Comparison of ENCODE assay signal across 13 cellular contexts in genomic region chr2:237818066-237818473, GRCh38. TPM values are rescaled to one million over a fixed set of nuclear protein-coding genes. Genes with fewer than 3 reads are reported as not detected.
DNase-seq lines count a peak whose midpoint lies in the region; ATAC-seq and TF ChIP-seq lines count a peak whose summit lies in the region.
"Had no signal": no experiment of that assay in that cellular context is flagged by ENCODE, and none has a peak within 500 bp of the region (broad histone marks: within the 10 kb centered on the region; RNA-seq: fewer than 3 reads in every experiment).

No MANE protein-coding gene starts in this region.

- no peak for TF ChIP-seq CTCF in choroid plexus epithelial cell (conservative IDR thresholded peaks at IDR 0.05; ENCODE audit: low read depth, low read length)

- peaks cover 0 to 4% (median 0%) of the 10 kb centered on the region in 5 donors for H3K27me3 Mint-ChIP-seq in naive thymus-derived CD4-positive, alpha-beta T cell
- H3K27me3 Mint-ChIP-seq: activated CD4-positive, alpha-beta memory T cell treated with anti-CD3 and anti-CD28 coated beads, Interleukin-2, amount 10 ng/mL, durations not matched to agents 7 days and 5 days had no signal

- no peak overlapping the region for H3K27ac ChIP-seq in naive thymus-derived CD4-positive, alpha-beta T cell (ENCODE audit: low read depth, low read length)

- POLR2A ChIA-PET in naive thymus-derived CD4-positive, alpha-beta T cell (lab: Charles Lee), result no interaction called here

- no peak overlapping the region for H3K4me3 ChIP-seq in choroid plexus epithelial cell (ENCODE audit: low read depth, low read length)
- H3K4me3 ChIP-seq in naive thymus-derived CD4-positive, alpha-beta T cell (ENCODE audit: low read length), result no peak overlapping the region

- H3K4me1 ChIP-seq in naive thymus-derived CD4-positive, alpha-beta T cell (ENCODE audit: control insufficient read depth in 2 of 2, insufficient read depth in 2 of 2, low read length in 2 of 2), result no peaks in the 10 kb centered on the region

- intact Hi-C loops in naive thymus-derived CD4-positive, alpha-beta T cell (cut with micrococcal nuclease), result no loop called here

- no peak overlapping the region for H3K4me3 Mint-ChIP-seq in naive thymus-derived CD4-positive, alpha-beta T cell
- H3K4me3 Mint-ChIP-seq: activated CD4-positive, alpha-beta memory T cell treated with anti-CD3 and anti-CD28 coated beads, Interleukin-2, amount 10 ng/mL, durations not matched to agents 7 days and 5 days; CD8-positive, alpha-beta T cell had no signal

- H3K36me3 Mint-ChIP-seq in naive thymus-derived CD4-positive, alpha-beta T cell, result peaks cover 0 to 8% (median 0%) of the 10 kb centered on the region in 5 donors
- H3K36me3 Mint-ChIP-seq: CD8-positive, alpha-beta T cell had no signal

- CTCF ChIA-PET in naive thymus-derived CD4-positive, alpha-beta T cell (lab: Charles Lee), result no interaction called here

- H3K27ac Mint-ChIP-seq in naive thymus-derived CD4-positive, alpha-beta T cell, result no peak overlapping the region
- H3K27ac Mint-ChIP-seq: activated CD4-positive, alpha-beta memory T cell treated with anti-CD3 and anti-CD28 coated beads, Interleukin-2, amount 10 ng/mL, durations not matched to agents 7 days and 5 days; CD8-positive, alpha-beta T cell had no signal

- H3K9me3 ChIP-seq in naive thymus-derived CD4-positive, alpha-beta T cell (ENCODE audit: control insufficient read depth in 2 of 3, low read length in 3 of 3), result no peaks in the 10 kb centered on the region

- peak; percentile 48 for ATAC-seq in naive thymus-derived CD4-positive, alpha-beta T cell
- ATAC-seq in HG03460 (IDR thresholded peaks at IDR 0.05; ENCODE audit: unreplicated experiment), result no peak
- ATAC-seq: CD8-positive, alpha-beta T cell; right cardiac atrium had no signal

- H3K36me3 ChIP-seq in naive thymus-derived CD4-positive, alpha-beta T cell (ENCODE audit: control insufficient read depth in 2 of 3, insufficient read depth in 3 of 3, low read length in 3 of 3), result no peaks in the 10 kb centered on the region

- no peaks in the 10 kb centered on the region for H3K27me3 ChIP-seq in naive thymus-derived CD4-positive, alpha-beta T cell (ENCODE audit: control insufficient read depth in 2 of 2, insufficient read depth in 2 of 2, low read length in 2 of 2)

- peaks cover 0 to 13% (median 9%) of the 10 kb centered on the region in 7 donors for H3K4me1 Mint-ChIP-seq in naive thymus-derived CD4-positive, alpha-beta T cell

- peak; percentile 2 for DNase-seq in Daoy (ENCODE audit: low read depth)
- DNase-seq in NCI-H226, result peak; percentile 39
- DNase-seq in choroid plexus epithelial cell (ENCODE audit: low read depth), result peak; percentile 69
- no peak for DNase-seq in naive thymus-derived CD4-positive, alpha-beta T cell
- DNase-seq in cortex of kidney (lab: John Stamatoyannopoulos, UW), result no peak
- no peak for DNase-seq in NCI-H1092 treated with DMSO at 0.1 percent for 48 hours (lab: John Stamatoyannopoulos, UW)
- no peak for DNase-seq in cerebellar cortex (ENCODE audit: low spot score)
- DNase-seq: activated CD4-positive, alpha-beta memory T cell treated with anti-CD3 and anti-CD28 coated beads, Interleukin-2, amount 10 ng/mL, durations not matched to agents 7 days and 5 days; CD8-positive, alpha-beta T cell; foreskin melanocyte; islet precursor cell; right cardiac atrium had no signal

- peaks cover 0 to 1% (median 0%) of the 10 kb centered on the region in 11 donors for H3K9me3 Mint-ChIP-seq in naive thymus-derived CD4-positive, alpha-beta T cell
- H3K9me3 Mint-ChIP-seq: activated CD4-positive, alpha-beta memory T cell treated with anti-CD3 and anti-CD28 coated beads, Interleukin-2, amount 10 ng/mL, durations not matched to agents 7 days and 5 days; CD8-positive, alpha-beta T cell had no signal

RNA-seq across cellular contexts. Expression of gene RBM44, which starts 19.5 kb away (rescaled TPM):
- total RNA-seq in Daoy (2014; rRNA removed; shearing (Covaris generic)), result 0.06 and 0.30 TPM in 2 replicates
- 1 to 10 TPM in 3 of 5 experiments, under 1 TPM in 2; 0.60 to 3.1 (median 1.0) TPM for total RNA-seq in naive thymus-derived CD4-positive, alpha-beta T cell
- polyA plus RNA-seq in naive thymus-derived CD4-positive, alpha-beta T cell, result under 1 TPM in 1 of 2 donors, not detected in 1; 0.06 TPM

RNA-seq across cellular contexts. Expression of gene RAMP1, which starts 41.4 kb away (rescaled TPM):
- 12.9 and 13.4 TPM in 2 replicates for total RNA-seq in Daoy (2014; rRNA removed; shearing (Covaris generic))
- total RNA-seq in naive thymus-derived CD4-positive, alpha-beta T cell, result 10 to 100 TPM in 1 of 5 experiments, 1 to 10 TPM in 1, under 1 TPM in 2, not detected in 1; 0.59 to 13.2 (median 0.95) TPM
- polyA plus RNA-seq in naive thymus-derived CD4-positive, alpha-beta T cell, result 1 to 10 TPM in 1 of 2 donors, under 1 TPM in 1; 0.52 to 1.9 TPM
- total RNA-seq: CD8-positive, alpha-beta T cell had no signal

Comparison
In these comparisons a context has a peak if more than half of its experiments do, and no peak if none do; other contexts are left out.
1. DNase-seq: peak in Daoy (single experiment), NCI-H226 (single experiment) and choroid plexus epithelial cell (single experiment); none in naive thymus-derived CD4-positive, alpha-beta T cell (0 of 9), cortex of kidney (single experiment), NCI-H1092 treated with DMSO at 0.1 percent for 48 hours (single experiment) and cerebellar cortex (single experiment).